In genomic region chr1:43531906-43532584, GRCh38 we compare ENCODE assay signal across 8 cellular contexts. TPM values are rescaled to one million over a fixed set of nuclear protein-coding genes. Genes with fewer than 3 reads are reported as not detected.
DNase-seq lines count a peak whose midpoint lies in the region; FAIRE-seq and TF ChIP-seq lines count a peak whose summit lies in the region.

No MANE protein-coding gene starts in this region.

- peak overlapping the region; percentile 88 for H3K4me3 ChIP-seq in H7 (ENCODE audit: insufficient read depth, low read depth, low read length)
- peak overlapping the region; percentile 64 for H3K4me3 ChIP-seq in WI38 (ENCODE audit: low read depth, low read length)
- H3K4me3 ChIP-seq in small intestine (ENCODE audit: low read depth in 1 of 2, low read length in 2 of 2), result peak overlapping the region; percentile 48 to 80

- H3K27ac ChIP-seq in small intestine (ENCODE audit: low read depth in 1 of 2, low read length in 1 of 2), result peak overlapping the region; percentile 57 to 68

- H3K9me3 ChIP-seq in small intestine (ENCODE audit: control insufficient read depth, low read depth), result no peaks in the 10 kb centered on the region

- H3K4me1 ChIP-seq in small intestine (ENCODE audit: control insufficient read depth in 2 of 2, insufficient read depth in 1 of 2, low read depth in 1 of 2, low read length in 1 of 2), result no peaks in the 10 kb centered on the region

- 11 to 28% (median 24%) methylated on average over 15 of the region's 15 CpGs for WGBS in small intestine, 3 donors

- H3K27me3 ChIP-seq in H7 (ENCODE audit: control insufficient read depth, insufficient read depth, low read length) (peaks cover 3% of the 10 kb centered on the region; the same call in 1 of the 2 replicates), small intestine (ENCODE audit: control insufficient read depth in 2 of 2, insufficient read depth in 2 of 2, low read length in 2 of 2) (no peaks in the 10 kb centered on the region)

- 0 out of 2 replicates have a peak, but pooled peaks cover 1% of the 10 kb centered on the region for H3K36me3 ChIP-seq in H7 (replicated peaks; ENCODE audit: control insufficient read depth, insufficient read depth, low read length)
- H3K36me3 ChIP-seq in small intestine (ENCODE audit: control insufficient read depth in 2 of 2, insufficient read depth in 2 of 2, low read length in 2 of 2), result no peaks in the 10 kb centered on the region

- FAIRE-seq in small intestine (lab: Jason Lieb, UNC), result no peak

- DNase-seq in H7 (peak; percentile 79), hepatic stellate cell (ENCODE audit: low spot score) (peak; percentile 48), small intestine (no peak), HuH-7.5 (ENCODE audit: low spot score) (no peak), NCI-H2029 (lab: John Stamatoyannopoulos, UW) (no peak), NOMO-1 (lab: John Stamatoyannopoulos, UW; ENCODE audit: unreplicated experiment in 2 of 2) (no peak)
- no peak for DNase-seq in effector CD4-positive, alpha-beta T cell

- TF ChIP-seq CTCF in WI38 (IDR thresholded peaks at IDR 0.05; ENCODE audit: low read depth, low read length), result no peak

RNA-seq across cellular contexts. Expression of gene PTPRF, which starts 1.4 kb away (rescaled TPM):
- 64.1 and 79.8 TPM in 2 replicates for total RNA-seq in H7 (2014; rRNA removed; shearing (Covaris generic))
- 10 to 100 TPM; 77.0 to 87.4 (median 78.9) TPM for polyA plus RNA-seq in small intestine

Comparison
In these comparisons a context has a peak if more than half of its experiments do, and no peak if none do; other contexts are left out.
1. DNase-seq: peak in H7 (single experiment) and hepatic stellate cell (single experiment); none in small intestine (single experiment), HuH-7.5 (single experiment), NCI-H2029 (single experiment), NOMO-1 (0 of 2) and effector CD4-positive, alpha-beta T cell (single experiment).
2. Peak in every context shown above with its lines, with median percentiles within 50 percentile points of each other: H3K4me3 ChIP-seq.